In genomic region chr1:230170153-230170547, GRCh38 we compare ENCODE assay signal across 12 cellular contexts.
A peak's percentile ranks its signal among the peaks of the same experiment; 100 is the strongest.
DNase-seq lines count a peak whose midpoint lies in the region; ATAC-seq and TF ChIP-seq lines count a peak whose summit lies in the region.
"Had no signal": no experiment of that assay in that cellular context is flagged by ENCODE, and none has a peak within 500 bp of the region (broad histone marks: within the 10 kb centered on the region; RNA-seq: fewer than 3 reads in every experiment).

No MANE protein-coding gene starts in this region.

- POLR2A ChIA-PET in A673 (lab: Charles Lee; ENCODE audit: low non-redundant PET) = no interaction called here

- peaks cover 40% of the 10 kb centered on the region for H3K4me1 ChIP-seq in A673 (ENCODE audit: insufficient read depth, low read length, poor library complexity, severe bottlenecking)

- BruUV-seq in A673 (replicated peaks; lab: Mats Ljungman, UMichigan) = no TSS peak

- DNase-seq in A673 (ENCODE audit: low spot score) (no peak), hepatic stellate cell (ENCODE audit: low spot score) (no peak), NCI-H146 treated with DMSO at 0.1 percent for 48 hours (lab: John Stamatoyannopoulos, UW; ENCODE audit: unreplicated experiment) (no peak), NCI-H2196 (lab: John Stamatoyannopoulos, UW; ENCODE audit: unreplicated experiment) (no peak), glomerular visceral epithelial cell (ENCODE audit: extremely low spot score) (no peak)
- DNase-seq: effector CD8-positive, alpha-beta T cell; left lung; stimulated activated CD4-positive, alpha-beta T cell treated with anti-CD3 and anti-CD28 coated beads, Interleukin-4, amount 100 ng/mL, for 24 hours had no signal

- H3K27ac ChIP-seq in A673 (ENCODE audit: low read depth, low read length, poor library complexity, severe bottlenecking) = peak overlapping the region; percentile 61
- peak overlapping the region; percentile 81 for H3K27ac ChIP-seq in layer of hippocampus (ENCODE audit: low read depth, low read length)
- H3K27ac ChIP-seq: left lung had no signal

- peak; percentile 45 for ATAC-seq in GM18909 (IDR thresholded peaks at IDR 0.05; ENCODE audit: poor library complexity, unreplicated experiment)
- peak; percentile 35 for ATAC-seq in HG03571 (IDR thresholded peaks at IDR 0.05; ENCODE audit: unreplicated experiment)

- peaks cover 3% of the 10 kb centered on the region for H3K9me3 ChIP-seq in A673 (ENCODE audit: low read depth, low read length, poor library complexity, severe bottlenecking)
- H3K9me3 ChIP-seq: left lung had no signal

- H3K4me3 ChIP-seq in A673 (ENCODE audit: low read depth, low read length, poor library complexity, severe bottlenecking) = peak overlapping the region; percentile 27
- H3K4me3 ChIP-seq: K562, left lung had no signal

- no peaks in the 10 kb centered on the region for H3K36me3 ChIP-seq in A673 (ENCODE audit: insufficient read depth, low read length, poor library complexity, severe bottlenecking)
- H3K36me3 ChIP-seq: left lung had no signal

- intact Hi-C loops in A673 (cut with micrococcal nuclease; ENCODE audit: unreplicated experiment) = no loop called here

- TF ChIP-seq CTCF in A673 (conservative IDR thresholded peaks at IDR 0.05; ENCODE audit: low read depth, low read length) = no peak

- H3K27me3 ChIP-seq in A673 (replicated peaks; ENCODE audit: insufficient read depth, low read depth, low read length, poor library complexity) (no peaks in the 10 kb centered on the region), layer of hippocampus (ENCODE audit: control insufficient read depth, insufficient read depth, low read length) (no peaks in the 10 kb centered on the region)
- H3K27me3 ChIP-seq: left lung had no signal

- CTCF ChIA-PET in A673 (lab: Charles Lee) = no interaction called here
